In the genomic region with DNA sequence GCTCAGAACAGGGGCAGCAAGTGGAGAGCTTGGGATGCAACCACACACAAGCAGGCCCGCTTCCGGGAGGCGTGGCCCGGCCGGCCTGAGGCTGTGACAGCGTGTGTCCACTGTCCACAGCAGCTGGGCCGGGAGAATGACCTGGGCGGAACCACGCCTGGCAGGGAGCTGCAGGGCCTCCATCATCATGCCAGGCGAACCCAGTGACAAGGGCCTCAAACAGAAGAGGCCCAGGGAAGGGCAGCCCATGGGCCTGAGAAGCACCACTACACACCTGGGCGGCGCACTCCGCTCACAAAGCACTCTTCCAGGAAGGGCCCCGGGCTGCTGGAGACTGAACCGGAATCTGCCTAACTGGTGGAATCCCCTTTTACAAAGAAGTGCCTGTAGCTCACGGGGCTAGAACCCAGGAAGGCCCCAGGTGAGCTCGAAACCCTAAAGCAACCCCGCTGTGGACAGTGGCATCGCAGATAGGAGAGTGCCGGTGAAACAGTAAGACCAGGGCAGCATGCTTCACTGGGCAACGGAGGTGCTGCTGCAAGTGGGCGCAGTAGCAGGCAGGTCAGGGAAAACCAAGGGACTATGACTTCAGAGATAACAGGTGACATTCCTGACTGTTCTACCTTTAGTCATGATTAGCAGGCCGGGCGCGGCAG, we compare ENCODE assay signal across 17 cellular contexts.
DNase-seq lines count a peak whose midpoint lies in the region; ATAC-seq, FAIRE-seq and TF ChIP-seq lines count a peak whose summit lies in the region.
"Had no signal": no experiment of that assay in that cellular context is flagged by ENCODE, and none has a peak within 500 bp of the region (broad histone marks: within the 10 kb centered on the region; RNA-seq: fewer than 3 reads in every experiment).

No MANE protein-coding gene starts in this region.

- in situ Hi-C loops in GM12878 (cut with MboI) = no loop called here

- H3K36me3 ChIP-seq in GM12878 (ENCODE audit: control insufficient read depth in 2 of 2, insufficient read depth in 2 of 2, low read length in 1 of 2) = peaks cover 0 to 6% of the 10 kb centered on the region in 2 experiments; a peak in 3 of 4 replicates
- H3K36me3 ChIP-seq in sigmoid colon = no peaks in the 10 kb centered on the region
- H3K36me3 ChIP-seq: Peyer's patch had no signal

- no peak overlapping the region for H3K9ac ChIP-seq in GM12878 (ENCODE audit: control insufficient read depth, insufficient read depth, low read length)

- peak overlapping the region; percentile 74 for H3K27ac ChIP-seq in GM12878 (ENCODE audit: control insufficient read depth, insufficient read depth)
- H3K27ac ChIP-seq in layer of hippocampus (ENCODE audit: low read depth, low read length) = peak overlapping the region; percentile 73
- H3K27ac ChIP-seq in sigmoid colon = peak overlapping the region in 3 of 4 donors; percentile 12 to 32 (median 30)
- H3K27ac ChIP-seq: HL-60, Peyer's patch had no signal

- H3K9me3 ChIP-seq in GM12878 (replicated peaks; ENCODE audit: control insufficient read depth, insufficient read depth, low read length) = no peaks in the 10 kb centered on the region; the same call in 2 of the 3 replicates
- no peaks in the 10 kb centered on the region for H3K9me3 ChIP-seq in sigmoid colon
- H3K9me3 ChIP-seq: BE2C, Peyer's patch had no signal

- FAIRE-seq in D721Med (lab: Jason Lieb, UNC) (no peak), GM12878 (lab: Jason Lieb, UNC) (no peak)

- DNase-seq in D721Med (ENCODE audit: insufficient read length, low spot score) = peak; percentile 5
- no peak for DNase-seq in GM12878 (ENCODE audit: low read depth, low spot score)
- no peak for DNase-seq in sigmoid colon
- DNase-seq in middle frontal gyrus (ENCODE audit: extremely low spot score, low spot score) = no peak
- DNase-seq: activated CD4-positive, alpha-beta T cell treated with anti-CD3 and anti-CD28 coated beads for 4 hours; activated naive CD8-positive, alpha-beta T cell treated with anti-CD3 and anti-CD28 coated beads for 36 hours; activated T-cell treated with anti-CD3 and anti-CD28 coated beads for 4 hours; BE2C; DMS79; NCI-H524 treated with DMSO at 0.1 percent for 48 hours; T-helper 17 cell had no signal

- RAD21 ChIA-PET in GM12878 (lab: Charles Lee; ENCODE audit: unreplicated experiment) = interaction anchor here (0.8 to 5.7 kb wide), 7 partner anchors 9 to 75 kb away, joined by 3 to 57 read pairs (median 6); a partner anchor contains a TSS

- peak overlapping the region; percentile 59; the same call in 1 of the 2 replicates for H3K4me2 ChIP-seq in GM12878 (ENCODE audit: control insufficient read depth, insufficient read depth)

- no peaks in the 10 kb centered on the region for H3K27me3 ChIP-seq in GM12878 (replicated peaks in 1 of 2; ENCODE audit: control insufficient read depth in 2 of 2, insufficient read depth in 2 of 2, low read length in 1 of 2)
- H3K27me3 ChIP-seq in layer of hippocampus (ENCODE audit: control insufficient read depth, insufficient read depth, low read length) = no peaks in the 10 kb centered on the region
- no peaks in the 10 kb centered on the region for H3K27me3 ChIP-seq in sigmoid colon
- H3K27me3 ChIP-seq: BE2C, Peyer's patch had no signal

- no peak for ATAC-seq in GM12878
- no peak for ATAC-seq in HG02840 (IDR thresholded peaks at IDR 0.05; ENCODE audit: low FRiP score, unreplicated experiment)
- ATAC-seq in HG03196 (IDR thresholded peaks at IDR 0.05; ENCODE audit: unreplicated experiment) = no peak
- no peak for ATAC-seq in GM19035 (IDR thresholded peaks at IDR 0.05; ENCODE audit: unreplicated experiment)
- ATAC-seq: T-helper 17 cell had no signal

- TF ChIP-seq CTCF in D721Med (IDR thresholded peaks at IDR 0.05; ENCODE audit: insufficient read depth, missing control alignments) = no peak
- no peak for TF ChIP-seq CTCF in GM12878 (IDR thresholded peaks at IDR 0.05 in 2 of 3, conservative IDR thresholded peaks at IDR 0.05 in 1 of 3; ENCODE audit: control insufficient read depth in 2 of 3, extremely low read depth in 1 of 3, insufficient read depth in 1 of 3, low read depth in 3 of 3, low read length in 3 of 3)
- TF ChIP-seq CTCF in sigmoid colon (IDR thresholded peaks at IDR 0.05) = no peak

- POLR2A ChIA-PET in GM12878 (lab: Charles Lee) = interaction anchor here (0.6 to 4.9 kb wide), 2 partner anchors 15 to 134 kb away, joined by 3 to 25 read pairs; no protein-coding TSS in a partner anchor

- TF ChIP-seq EP300 in GM12878 (IDR thresholded peaks at IDR 0.05; ENCODE audit: borderline replicate concordance in 1 of 2, control insufficient read depth in 1 of 2, low read depth in 2 of 2, low read length in 2 of 2) (no peak), sigmoid colon (IDR thresholded peaks at IDR 0.05) (no peak)

- intact Hi-C loops in GM12878 (cut with micrococcal nuclease; ENCODE audit: unreplicated experiment) = loop anchor here (5.0 kb wide), 1 partner anchor 64 kb away; no protein-coding TSS in a partner anchor
- intact Hi-C loops in sigmoid colon (cut with DNase I) = no loop called here

- H4K20me1 ChIP-seq in GM12878 (ENCODE audit: control insufficient read depth, insufficient read depth) = no peaks in the 10 kb centered on the region

- BruUV-seq in GM12878 (replicated peaks; lab: Mats Ljungman, UMichigan) = no TSS peak

- CTCF ChIA-PET in GM12878 (lab: Yijun Ruan, JAX) = interaction anchor here (0.6 to 2.3 kb wide), 8 partner anchors 9 to 250 kb away, joined by 3 to 12 read pairs (median 3); no protein-coding TSS in a partner anchor

- WGBS in GM12878 (ENCODE audit: insufficient coverage, insufficient replicate concordance, low lambda C conversion rate, missing lambda C conversion rate) = 94% methylated on average over 25 of the region's 25 CpGs
- WGBS in sigmoid colon, 2 donors = 94 to 96% methylated on average over 25 of the region's 25 CpGs

- no peaks in the 10 kb centered on the region for H3K79me2 ChIP-seq in GM12878 (ENCODE audit: control insufficient read depth, insufficient read depth, low read length)

- H3K4me3 ChIP-seq in GM12878 (no peak overlapping the region), sigmoid colon (no peak overlapping the region)
- H3K4me3 ChIP-seq: Peyer's patch had no signal

- SMC1A ChIA-PET in GM12878 (lab: Charles Lee; ENCODE audit: uncharacterized antibody, unreplicated experiment) = interaction anchor here (0.6 to 5.2 kb wide), 10 partner anchors 9 to 227 kb away, joined by 3 to 56 read pairs (median 4); no protein-coding TSS in a partner anchor

- H3K4me1 ChIP-seq in GM12878 (ENCODE audit: control insufficient read depth, insufficient read depth, low read length) (peaks cover 22% of the 10 kb centered on the region), sigmoid colon (peaks cover 0 to 46% (median 37%) of the 10 kb centered on the region in 4 donors)
- H3K4me1 ChIP-seq: Peyer's patch had no signal

- no peak overlapping the region for H2AFZ ChIP-seq in GM12878 (ENCODE audit: control insufficient read depth, low read depth, low read length)

- no peak for TF ChIP-seq RAD21 in GM12878 (IDR thresholded peaks at IDR 0.05; ENCODE audit: insufficient read depth, low read depth, low read length)

- TF ChIP-seq POLR2A in GM12878 (IDR thresholded peaks at IDR 0.05; ENCODE audit: low read depth, low read length) = no peak
- no peak for TF ChIP-seq POLR2A in sigmoid colon (IDR thresholded peaks at IDR 0.05)

TF ChIP-seq in GM12878, 131 proteins besides CTCF, POLR2A, EP300 and RAD21:
- TF ChIP-seq HDAC2 (IDR thresholded peaks at IDR 0.05) = no peak
- TF ChIP-seq SMAD5 (IDR thresholded peaks at IDR 0.05; ENCODE audit: low read depth) = no peak
- no peak for TF ChIP-seq EGR1 (IDR thresholded peaks at IDR 0.05; ENCODE audit: borderline replicate concordance in 1 of 2, low read depth in 2 of 2, low read length in 2 of 2)
- TF ChIP-seq SREBF2 (IDR thresholded peaks at IDR 0.05; ENCODE audit: low read length) = no peak
- no peak for TF ChIP-seq PML (IDR thresholded peaks at IDR 0.05; ENCODE audit: low read length)
- TF ChIP-seq MTA2 (IDR thresholded peaks at IDR 0.05; ENCODE audit: low read depth) = no peak
- no peak for TF ChIP-seq NFIC (IDR thresholded peaks at IDR 0.05; ENCODE audit: low read depth, low read length)
- TF ChIP-seq CHD2 (IDR thresholded peaks at IDR 0.05; ENCODE audit: borderline replicate concordance, low read depth, low read length) = no peak
- no peak for TF ChIP-seq CBX3 (IDR thresholded peaks at IDR 0.05; ENCODE audit: borderline replicate concordance, low read depth)
- no peak for TF ChIP-seq ATF7 (IDR thresholded peaks at IDR 0.05; ENCODE audit: low read depth)
- TF ChIP-seq STAT1 (conservative IDR thresholded peaks at IDR 0.05) = no peak
- no peak for TF ChIP-seq WRNIP1 (IDR thresholded peaks at IDR 0.05; ENCODE audit: borderline replicate concordance, low read depth, low read length)
- TF ChIP-seq SMARCA5 (IDR thresholded peaks at IDR 0.05) = no peak
TF ChIP-seq in GM12878: peak in this region for 0.
